In the genomic region with DNA sequence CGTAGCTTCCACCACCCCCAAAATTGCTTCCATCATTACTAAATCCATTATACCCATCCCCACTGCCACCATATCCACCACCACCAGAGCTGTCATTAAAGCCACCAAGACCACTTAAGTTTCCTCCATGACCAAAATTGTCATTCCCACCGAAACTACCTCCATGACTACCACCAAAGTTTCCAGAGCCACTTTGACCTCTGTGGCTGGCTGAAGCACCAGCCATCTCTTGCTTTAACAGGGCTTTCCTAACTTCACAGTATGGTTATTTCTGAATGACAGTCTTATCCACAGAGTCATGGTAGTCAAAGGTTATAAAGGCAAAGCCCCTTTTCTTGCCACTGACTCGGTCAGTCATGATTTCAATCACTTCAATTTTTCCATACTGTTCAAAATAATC, we compare ENCODE assay signal across 21 cellular contexts. TPM values are rescaled to one million over a fixed set of nuclear protein-coding genes. Genes with fewer than 3 reads are reported as not detected.
A peak's percentile ranks its signal among the peaks of the same experiment; 100 is the strongest.
DNase-seq lines count a peak whose midpoint lies in the region; ATAC-seq, FAIRE-seq and TF ChIP-seq lines count a peak whose summit lies in the region.
"Had no signal": no experiment of that assay in that cellular context is flagged by ENCODE, and none has a peak within 500 bp of the region (broad histone marks: within the 10 kb centered on the region; RNA-seq: fewer than 3 reads in every experiment).

No MANE protein-coding gene starts in this region.

- peaks cover 49% of the 10 kb centered on the region for H3K4me1 Mint-ChIP-seq in activated CD4-positive, alpha-beta T cell treated with anti-CD3 and anti-CD28 coated beads for 36 hours
- H3K4me1 Mint-ChIP-seq in CD4-positive, alpha-beta T cell (ENCODE audit: low read depth) = peaks cover 49% of the 10 kb centered on the region
- peaks cover 44% of the 10 kb centered on the region for H3K4me1 Mint-ChIP-seq in activated T-helper 2 cell treated with anti-CD3 and anti-CD28 coated beads, Interferon-gamma antibody, Interleukin-2, Interleukin-4, amounts not matched to agents 10 μg/mL and 5 μg/mL and 100 μg/mL, durations not matched to agents 14 hours and 24 hours and 36 hours (ENCODE audit: low read depth)
- peaks cover 48 to 60% of the 10 kb centered on the region in 2 donors for H3K4me1 Mint-ChIP-seq in natural killer cell treated with Interleukin-12 subunit alpha and Interleukin-12 subunit beta and Interleukin-15 and Interleukin-18, amount 100 ng/mL, for 72 hours (ENCODE audit: low read depth in 2 of 2)
- H3K4me1 Mint-ChIP-seq: neural crest cell, WTC11 had no signal

- no peaks in the 10 kb centered on the region for H3K27me3 ChIP-seq in CD4-positive, alpha-beta T cell (ENCODE audit: control insufficient read depth, insufficient read depth, low read length)
- H3K27me3 ChIP-seq: adrenal gland, breast epithelium, upper lobe of left lung had no signal

- H3K27ac ChIP-seq in CD4-positive, alpha-beta T cell (ENCODE audit: low read depth, low read length) = no peak overlapping the region
- H3K27ac ChIP-seq: adrenal gland, breast epithelium, upper lobe of left lung had no signal

- no peaks in the 10 kb centered on the region for H3K27me3 Mint-ChIP-seq in activated CD4-positive, alpha-beta T cell treated with anti-CD3 and anti-CD28 coated beads for 36 hours
- H3K27me3 Mint-ChIP-seq in CD4-positive, alpha-beta T cell = no peaks in the 10 kb centered on the region
- H3K27me3 Mint-ChIP-seq in activated T-helper 2 cell treated with anti-CD3 and anti-CD28 coated beads, Interferon-gamma antibody, Interleukin-2, Interleukin-4, amounts not matched to agents 10 μg/mL and 5 μg/mL and 100 μg/mL, durations not matched to agents 14 hours and 24 hours and 36 hours (ENCODE audit: low read depth) = no peaks in the 10 kb centered on the region
- no peaks in the 10 kb centered on the region for H3K27me3 Mint-ChIP-seq in natural killer cell treated with Interleukin-12 subunit alpha and Interleukin-12 subunit beta and Interleukin-15 and Interleukin-18, amount 100 ng/mL, for 72 hours
- H3K27me3 Mint-ChIP-seq: progenitor cell of endocrine pancreas had no signal

- H3K9me3 Mint-ChIP-seq in activated CD4-positive, alpha-beta T cell treated with anti-CD3 and anti-CD28 coated beads for 36 hours (ENCODE audit: low read depth) = peaks cover 8% of the 10 kb centered on the region
- peaks cover 2% of the 10 kb centered on the region for H3K9me3 Mint-ChIP-seq in CD4-positive, alpha-beta T cell
- H3K9me3 Mint-ChIP-seq in activated T-helper 2 cell treated with anti-CD3 and anti-CD28 coated beads, Interferon-gamma antibody, Interleukin-2, Interleukin-4, amounts not matched to agents 10 μg/mL and 5 μg/mL and 100 μg/mL, durations not matched to agents 14 hours and 24 hours and 36 hours = peaks cover 13% of the 10 kb centered on the region
- H3K9me3 Mint-ChIP-seq in natural killer cell treated with Interleukin-12 subunit alpha and Interleukin-12 subunit beta and Interleukin-15 and Interleukin-18, amount 100 ng/mL, for 72 hours = peaks cover 6% of the 10 kb centered on the region

- POLR2A ChIA-PET in activated CD4-positive, alpha-beta T cell treated with anti-CD3 and anti-CD28 coated beads for 36 hours (lab: Charles Lee) = interaction anchor here (0.6 to 1.1 kb wide), 4 partner anchors 25 to 157 kb away, joined by 3 to 7 read pairs (median 4); a partner anchor contains a TSS
- POLR2A ChIA-PET in CD4-positive, alpha-beta T cell (lab: Charles Lee) = interaction anchor here (0.8 to 5.0 kb wide), 4 partner anchors 9 to 512 kb away, joined by 3 to 93 read pairs (median 4); a partner anchor contains a TSS

- TF ChIP-seq CTCF in CD4-positive, alpha-beta T cell (IDR thresholded peaks at IDR 0.05) = no peak

- ATAC-seq in activated CD4-positive, alpha-beta T cell treated with anti-CD3 and anti-CD28 coated beads for 36 hours = no peak
- ATAC-seq in CD4-positive, alpha-beta T cell (ENCODE audit: poor library complexity) = no peak
- ATAC-seq in natural killer cell treated with Interleukin-12 subunit alpha and Interleukin-12 subunit beta and Interleukin-15 and Interleukin-18, amount 100 ng/mL, for 72 hours = no peak
- ATAC-seq in left lobe of liver = no peak
- ATAC-seq: PC-3, WTC11 had no signal

- no peak overlapping the region for H3K4me3 Mint-ChIP-seq in activated CD4-positive, alpha-beta T cell treated with anti-CD3 and anti-CD28 coated beads for 36 hours
- peak overlapping the region; percentile 9 for H3K4me3 Mint-ChIP-seq in CD4-positive, alpha-beta T cell
- H3K4me3 Mint-ChIP-seq in activated T-helper 2 cell treated with anti-CD3 and anti-CD28 coated beads, Interferon-gamma antibody, Interleukin-2, Interleukin-4, amounts not matched to agents 10 μg/mL and 5 μg/mL and 100 μg/mL, durations not matched to agents 14 hours and 24 hours and 36 hours (ENCODE audit: low read depth) = no peak overlapping the region
- peak overlapping the region; percentile 64 for H3K4me3 Mint-ChIP-seq in natural killer cell treated with Interleukin-12 subunit alpha and Interleukin-12 subunit beta and Interleukin-15 and Interleukin-18, amount 100 ng/mL, for 72 hours
- H3K4me3 Mint-ChIP-seq: neural crest cell, WTC11 had no signal

- H3K27ac Mint-ChIP-seq in activated CD4-positive, alpha-beta T cell treated with anti-CD3 and anti-CD28 coated beads for 36 hours = peak overlapping the region; percentile 28
- peak overlapping the region; percentile 61 for H3K27ac Mint-ChIP-seq in CD4-positive, alpha-beta T cell
- H3K27ac Mint-ChIP-seq in activated T-helper 2 cell treated with anti-CD3 and anti-CD28 coated beads, Interferon-gamma antibody, Interleukin-2, Interleukin-4, amounts not matched to agents 10 μg/mL and 5 μg/mL and 100 μg/mL, durations not matched to agents 14 hours and 24 hours and 36 hours = peak overlapping the region; percentile 31
- peak overlapping the region; percentile 70 to 76 for H3K27ac Mint-ChIP-seq in natural killer cell treated with Interleukin-12 subunit alpha and Interleukin-12 subunit beta and Interleukin-15 and Interleukin-18, amount 100 ng/mL, for 72 hours
- H3K27ac Mint-ChIP-seq: progenitor cell of endocrine pancreas, WTC11 had no signal

- CTCF ChIA-PET in activated CD4-positive, alpha-beta T cell treated with anti-CD3 and anti-CD28 coated beads for 36 hours (lab: Charles Lee) = interaction anchor here (0.6 to 1.1 kb wide), 7 partner anchors 7 to 979 kb away, joined by 3 to 5 read pairs (median 3); no protein-coding TSS in a partner anchor
- CTCF ChIA-PET in CD4-positive, alpha-beta T cell (lab: Charles Lee) = no interaction called here

- peaks cover 5% of the 10 kb centered on the region for H3K36me3 Mint-ChIP-seq in activated CD4-positive, alpha-beta T cell treated with anti-CD3 and anti-CD28 coated beads for 36 hours (ENCODE audit: low read depth)
- H3K36me3 Mint-ChIP-seq in CD4-positive, alpha-beta T cell (ENCODE audit: low read depth) = peaks cover 13% of the 10 kb centered on the region
- H3K36me3 Mint-ChIP-seq in activated T-helper 2 cell treated with anti-CD3 and anti-CD28 coated beads, Interferon-gamma antibody, Interleukin-2, Interleukin-4, amounts not matched to agents 10 μg/mL and 5 μg/mL and 100 μg/mL, durations not matched to agents 14 hours and 24 hours and 36 hours (ENCODE audit: low read depth) = peaks cover 15% of the 10 kb centered on the region
- peaks cover 16% of the 10 kb centered on the region for H3K36me3 Mint-ChIP-seq in natural killer cell treated with Interleukin-12 subunit alpha and Interleukin-12 subunit beta and Interleukin-15 and Interleukin-18, amount 100 ng/mL, for 72 hours

- FAIRE-seq in RCC 7860 (lab: Jason Lieb, UNC) = no peak
- FAIRE-seq: A204.1, D721Med had no signal

- no peaks in the 10 kb centered on the region for H3K9me3 ChIP-seq in CD4-positive, alpha-beta T cell (ENCODE audit: control insufficient read depth, low read length)
- H3K9me3 ChIP-seq: adrenal gland, upper lobe of left lung had no signal

- intact Hi-C loops in activated CD4-positive, alpha-beta T cell treated with anti-CD3 and anti-CD28 coated beads for 36 hours (cut with DNase I, micrococcal nuclease) = loop anchor here (5.0 to 10.0 kb wide), 3 partner anchors 34 to 1288 kb away; no protein-coding TSS in a partner anchor
- intact Hi-C loops in CD4-positive, alpha-beta T cell (cut with DNase I, micrococcal nuclease) = no loop called here
- intact Hi-C loops in activated T-helper 2 cell treated with anti-CD3 and anti-CD28 coated beads, Interferon-gamma antibody, Interleukin-2, Interleukin-4, amounts not matched to agents 10 μg/mL and 5 μg/mL and 100 μg/mL, durations not matched to agents 14 hours and 24 hours and 36 hours (cut with micrococcal nuclease) = no loop called here

- no peak for DNase-seq in activated CD4-positive, alpha-beta T cell treated with anti-CD3 and anti-CD28 coated beads for 36 hours
- DNase-seq in activated CD4-positive, alpha-beta T cell treated with anti-CD3 and anti-CD28 coated beads for 4 hours = no peak
- DNase-seq in CD4-positive, alpha-beta T cell = no peak
- DNase-seq in activated T-helper 2 cell treated with anti-CD3 and anti-CD28 coated beads, Interferon-gamma antibody, Interleukin-2, Interleukin-4, amounts not matched to agents 10 μg/mL and 5 μg/mL and 100 μg/mL, durations not matched to agents 14 hours and 24 hours and 36 hours (ENCODE audit: low spot score) = no peak
- DNase-seq in natural killer cell treated with Interleukin-12 subunit alpha and Interleukin-12 subunit beta and Interleukin-15 and Interleukin-18, amount 100 ng/mL, for 72 hours (ENCODE audit: low spot score) = no peak
- DNase-seq in RCC 7860 (ENCODE audit: low spot score) = no peak
- no peak for DNase-seq in cerebellar cortex (ENCODE audit: low spot score)
- DNase-seq in left lobe of liver (ENCODE audit: low spot score) = no peak
- DNase-seq: head of caudate nucleus, NCI-H1048, NCI-H187 treated with DMSO at 0.1 percent for 48 hours, PC-3, SIG-M5, upper lobe of left lung had no signal

RNA-seq across cellular contexts. Expression of a gene that starts 24.3 kb away (rescaled TPM):
- 10 to 100 TPM; 35.6 to 43.5 TPM for total RNA-seq in activated CD4-positive, alpha-beta T cell treated with anti-CD3 and anti-CD28 coated beads for 36 hours
- total RNA-seq in CD4-positive, alpha-beta T cell = 10 to 100 TPM; 64.1 to 69.6 TPM
- 62.3 and 65.8 TPM in 2 replicates for total RNA-seq in activated T-helper 2 cell treated with anti-CD3 and anti-CD28 coated beads, Interferon-gamma antibody, Interleukin-2, Interleukin-4, amounts not matched to agents 10 μg/mL and 5 μg/mL and 100 μg/mL, durations not matched to agents 14 hours and 24 hours and 36 hours
- 100 to 1,000 TPM; 114 to 121 TPM for total RNA-seq in natural killer cell treated with Interleukin-12 subunit alpha and Interleukin-12 subunit beta and Interleukin-15 and Interleukin-18, amount 100 ng/mL, for 72 hours
- total RNA-seq in left lobe of liver = 10.7 TPM

RNA-seq across cellular contexts. Expression of a gene that starts 52.9 kb away (rescaled TPM):
- total RNA-seq in activated CD4-positive, alpha-beta T cell treated with anti-CD3 and anti-CD28 coated beads for 36 hours = 100 to 1,000 TPM; 129 to 142 TPM
- 100 to 1,000 TPM in 1 of 2 experiments, 10 to 100 TPM in 1; 98.5 to 102 TPM for total RNA-seq in CD4-positive, alpha-beta T cell
- 153 and 155 TPM in 2 replicates for total RNA-seq in activated T-helper 2 cell treated with anti-CD3 and anti-CD28 coated beads, Interferon-gamma antibody, Interleukin-2, Interleukin-4, amounts not matched to agents 10 μg/mL and 5 μg/mL and 100 μg/mL, durations not matched to agents 14 hours and 24 hours and 36 hours
- total RNA-seq in natural killer cell treated with Interleukin-12 subunit alpha and Interleukin-12 subunit beta and Interleukin-15 and Interleukin-18, amount 100 ng/mL, for 72 hours = 100 to 1,000 TPM; 101 to 164 TPM
- total RNA-seq in left lobe of liver = 54.2 TPM

Comparison
In these comparisons a context has a peak if more than half of its experiments do, and no peak if none do; other contexts are left out.
1. H3K4me3 Mint-ChIP-seq: peak in CD4-positive, alpha-beta T cell (single experiment) and natural killer cell treated with Interleukin-12 subunit alpha and Interleukin-12 subunit beta and Interleukin-15 and Interleukin-18, amount 100 ng/mL, for 72 hours (single experiment); none in activated CD4-positive, alpha-beta T cell treated with anti-CD3 and anti-CD28 coated beads for 36 hours (single experiment) and activated T-helper 2 cell treated with anti-CD3 and anti-CD28 coated beads, Interferon-gamma antibody, Interleukin-2, Interleukin-4, amounts not matched to agents 10 μg/mL and 5 μg/mL and 100 μg/mL, durations not matched to agents 14 hours and 24 hours and 36 hours (single experiment).
2. intact Hi-C loops: an anchor here in activated CD4-positive, alpha-beta T cell treated with anti-CD3 and anti-CD28 coated beads for 36 hours (5.0 to 10.0 kb wide); none called in CD4-positive, alpha-beta T cell and activated T-helper 2 cell treated with anti-CD3 and anti-CD28 coated beads, Interferon-gamma antibody, Interleukin-2, Interleukin-4, amounts not matched to agents 10 μg/mL and 5 μg/mL and 100 μg/mL, durations not matched to agents 14 hours and 24 hours and 36 hours.
3. Peak in every context shown above with its lines, with median percentiles within 50 percentile points of each other: H3K27ac Mint-ChIP-seq.